Comparison of ENCODE assay signal across 25 cellular contexts in the genomic region with DNA sequence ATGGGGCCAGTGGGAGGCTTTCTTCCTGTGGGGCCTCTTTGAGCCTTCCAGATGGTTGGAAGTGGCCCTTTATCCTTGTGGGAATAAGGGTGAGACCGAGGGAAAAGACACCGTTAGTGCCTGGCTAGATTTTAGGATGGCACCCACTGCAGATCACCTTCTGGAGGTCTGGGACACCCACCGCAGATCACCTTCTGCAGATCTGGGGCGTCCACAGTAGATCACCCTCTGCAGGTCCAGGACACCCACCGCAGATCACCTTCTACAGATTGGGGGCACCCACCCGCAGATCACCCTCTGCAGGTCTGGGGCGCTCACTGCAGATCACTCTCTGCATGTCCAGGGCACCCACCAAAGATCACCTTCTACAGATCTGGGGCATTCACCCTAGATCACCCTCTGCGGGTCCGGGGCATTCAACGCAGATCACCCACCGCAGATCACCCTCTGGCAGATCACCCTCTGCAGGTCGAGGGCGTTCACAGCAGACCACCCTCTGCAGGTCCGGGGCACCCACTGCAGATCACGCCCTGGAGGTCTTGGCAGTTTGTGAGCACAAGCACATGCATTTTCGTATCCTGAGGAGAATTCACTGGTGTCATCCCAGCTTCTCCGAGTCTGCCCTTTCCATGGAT.
"Had no signal": no experiment of that assay in that cellular context is flagged by ENCODE, and none has a peak within 500 bp of the region (broad histone marks: within the 10 kb centered on the region; RNA-seq: fewer than 3 reads in every experiment).

No MANE protein-coding gene starts in this region.

- ATAC-seq: effector memory CD8-positive, alpha-beta T cell; gastrocnemius medialis; left lobe of liver; mucosa of descending colon; natural killer cell treated with Interleukin-12 subunit alpha and Interleukin-12 subunit beta and Interleukin-15 and Interleukin-18, amount 100 ng/mL, for 72 hours; psoas muscle; stimulated activated memory B cell treated with anti-CD40 and anti-IgM and Interleukin-4, amounts not matched to agents 10 μg/mL and 1 μg/mL and 100 μg/mL, for 72 hours; stimulated activated naive CD8-positive, alpha-beta T cell treated with anti-CD3 and anti-CD28 coated beads, Interleukin-15, Interleukin-2, amounts not matched to agents 100 U/mL and 50 U/mL, for 24 hours; upper lobe of right lung had no signal

- H3K27ac ChIP-seq: coronary artery, gastrocnemius medialis, psoas muscle, sigmoid colon, thoracic aorta, tibial nerve, upper lobe of right lung, uterus had no signal

- H3K9me3 ChIP-seq: gastrocnemius medialis, mucosa of descending colon, psoas muscle, sigmoid colon, thoracic aorta, tibial nerve, upper lobe of right lung, uterus had no signal

- H3K27ac Mint-ChIP-seq: effector memory CD8-positive, alpha-beta T cell; memory B cell; mesothelial cell of epicardium; naive B cell; natural killer cell treated with Interleukin-12 subunit alpha and Interleukin-12 subunit beta and Interleukin-15 and Interleukin-18, amount 100 ng/mL, for 72 hours; stimulated activated memory B cell treated with anti-CD40 and anti-IgM and Interleukin-4, amounts not matched to agents 10 μg/mL and 1 μg/mL and 100 μg/mL, for 72 hours had no signal

- H3K4me1 ChIP-seq: gastrocnemius medialis, psoas muscle, sigmoid colon, tibial nerve, upper lobe of right lung, uterus had no signal

- DNase-seq: dermis blood vessel endothelial cell; effector memory CD8-positive, alpha-beta T cell; erythroblast; gastrocnemius medialis; kidney; mucosa of descending colon; naive B cell; psoas muscle; sigmoid colon; stimulated activated CD4-positive, alpha-beta T cell treated with anti-CD3 and anti-CD28 coated beads, Interleukin-2, amount 100 ng/mL, for 24 hours; stimulated activated CD4-positive, alpha-beta T cell treated with anti-CD3 and anti-CD28 coated beads, Interleukin-4, amount 100 ng/mL, for 4 hours; stimulated activated naive CD8-positive, alpha-beta T cell treated with anti-CD3 and anti-CD28 coated beads, Interleukin-15, Interleukin-2, amounts not matched to agents 100 U/mL and 50 U/mL, for 24 hours; substantia nigra; upper lobe of right lung; uterus had no signal

- H3K9me3 Mint-ChIP-seq: effector memory CD8-positive, alpha-beta T cell; natural killer cell treated with Interleukin-12 subunit alpha and Interleukin-12 subunit beta and Interleukin-15 and Interleukin-18, amount 100 ng/mL, for 72 hours; neural crest cell had no signal

- H3K4me3 ChIP-seq: coronary artery, gastrocnemius medialis, lung, mucosa of descending colon, psoas muscle, sigmoid colon, thoracic aorta, tibial nerve, upper lobe of right lung, uterus had no signal

- H3K36me3 Mint-ChIP-seq: memory B cell; mesothelial cell of epicardium; naive B cell; natural killer cell treated with Interleukin-12 subunit alpha and Interleukin-12 subunit beta and Interleukin-15 and Interleukin-18, amount 100 ng/mL, for 72 hours; stimulated activated memory B cell treated with anti-CD40 and anti-IgM and Interleukin-4, amounts not matched to agents 10 μg/mL and 1 μg/mL and 100 μg/mL, for 72 hours had no signal

- H3K27me3 ChIP-seq: gastrocnemius medialis, sigmoid colon, tibial nerve, upper lobe of right lung, uterus had no signal

- H3K4me3 Mint-ChIP-seq: effector memory CD8-positive, alpha-beta T cell; memory B cell; mesothelial cell of epicardium; naive B cell; natural killer cell treated with Interleukin-12 subunit alpha and Interleukin-12 subunit beta and Interleukin-15 and Interleukin-18, amount 100 ng/mL, for 72 hours; neural crest cell; stimulated activated memory B cell treated with anti-CD40 and anti-IgM and Interleukin-4, amounts not matched to agents 10 μg/mL and 1 μg/mL and 100 μg/mL, for 72 hours had no signal

- H3K4me1 Mint-ChIP-seq: memory B cell; naive B cell; neural crest cell; stimulated activated memory B cell treated with anti-CD40 and anti-IgM and Interleukin-4, amounts not matched to agents 10 μg/mL and 1 μg/mL and 100 μg/mL, for 72 hours had no signal

- H3K27me3 Mint-ChIP-seq: memory B cell; naive B cell; stimulated activated memory B cell treated with anti-CD40 and anti-IgM and Interleukin-4, amounts not matched to agents 10 μg/mL and 1 μg/mL and 100 μg/mL, for 72 hours had no signal

- H3K36me3 ChIP-seq: gastrocnemius medialis, sigmoid colon, thoracic aorta, tibial nerve, upper lobe of right lung, uterus had no signal
